Comparison of ENCODE assay signal across 9 cellular contexts in the genomic region with DNA sequence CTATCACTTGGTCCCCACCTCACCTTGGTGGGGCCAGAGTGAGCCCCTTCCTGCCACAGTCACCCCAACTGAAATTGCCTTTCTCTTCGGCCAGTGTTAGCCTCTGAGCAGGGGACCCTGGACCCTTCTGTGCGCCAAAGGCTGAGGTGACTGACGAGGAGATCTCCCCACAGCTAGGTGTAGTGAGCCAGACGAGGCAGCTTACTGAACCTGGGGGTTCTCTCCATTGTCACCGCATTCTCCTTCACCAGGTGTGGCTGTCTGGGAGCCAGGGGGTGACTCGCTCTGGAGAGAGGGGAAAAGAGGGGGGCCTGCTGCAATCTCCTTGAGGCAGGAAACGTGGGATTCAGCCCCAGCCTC. TPM values are rescaled to one million over a fixed set of nuclear protein-coding genes. Genes with fewer than 3 reads are reported as not detected.
DNase-seq lines count a peak whose midpoint lies in the region; ATAC-seq and TF ChIP-seq lines count a peak whose summit lies in the region.
"Had no signal": no experiment of that assay in that cellular context is flagged by ENCODE, and none has a peak within 500 bp of the region (broad histone marks: within the 10 kb centered on the region; RNA-seq: fewer than 3 reads in every experiment).

No MANE protein-coding gene starts in this region.

- no peaks in the 10 kb centered on the region for H3K9me3 Mint-ChIP-seq in memory B cell

- H3K4me3 ChIP-seq in cardiac muscle cell, result peak overlapping the region; percentile 77
- H3K4me3 ChIP-seq in mammary epithelial cell (replicated peaks in 1 of 3; ENCODE audit: insufficient read depth in 1 of 3, low read depth in 2 of 3, low read length in 3 of 3), result peak overlapping the region; percentile 86 to 100 (median 94)
- H3K4me3 ChIP-seq in vagina, result peak overlapping the region; percentile 83 to 98

- DNase-seq in cardiac muscle cell (ENCODE audit: low read depth in 1 of 2, low spot score in 1 of 2) (no peak), left cardiac atrium (no peak), mammary epithelial cell (no peak), memory B cell (ENCODE audit: low spot score in 2 of 2) (no peak), vagina (ENCODE audit: extremely low spot score in 2 of 2) (no peak)
- DNase-seq: stimulated activated CD4-positive, alpha-beta T cell treated with anti-CD3 and anti-CD28 coated beads, Interleukin-4, amount 100 ng/mL, for 1 hour had no signal

- intact Hi-C loops in left cardiac atrium (cut with DNase I) (no loop called here), mammary epithelial cell (cut with micrococcal nuclease) (loop anchor here (5.0 kb wide), 1 partner anchor 55 kb away; no protein-coding TSS in a partner anchor), vagina (cut with DNase I) (no loop called here)

- in situ Hi-C loops in mammary epithelial cell (cut with MboI; ENCODE audit: low sequenced_read_pairs in 2 of 2), result no loop called here

- peaks cover 2% of the 10 kb centered on the region for H3K36me3 Mint-ChIP-seq in memory B cell

- peaks cover 18% of the 10 kb centered on the region for H3K4me1 Mint-ChIP-seq in memory B cell

- H3K27me3 Mint-ChIP-seq in memory B cell, result peaks cover 4% of the 10 kb centered on the region

- TF ChIP-seq POLR2A in vagina (IDR thresholded peaks at IDR 0.05), result no peak

- H3K27ac Mint-ChIP-seq in memory B cell, result peak overlapping the region; percentile 99

- peak overlapping the region; percentile 90 for H3K9ac ChIP-seq in mammary epithelial cell (ENCODE audit: insufficient read depth, low read length)

- H3K27ac ChIP-seq in cardiac muscle cell (no peak overlapping the region), mammary epithelial cell (ENCODE audit: insufficient read depth, low read depth, low read length) (peak overlapping the region; percentile 93), vagina (peak overlapping the region; percentile 95)

- 31% methylated on average over 5 of the region's 7 CpGs for WGBS in mammary epithelial cell (ENCODE audit: low coverage, missing lambda C conversion rate)

- no peak for ATAC-seq in left cardiac atrium
- no peak for ATAC-seq in memory B cell (ENCODE audit: low read depth)
- ATAC-seq in GM19455 (IDR thresholded peaks at IDR 0.05; ENCODE audit: unreplicated experiment), result no peak
- ATAC-seq in GM19035 (IDR thresholded peaks at IDR 0.05; ENCODE audit: unreplicated experiment), result no peak
- ATAC-seq in GM21717 (IDR thresholded peaks at IDR 0.05; ENCODE audit: unreplicated experiment), result no peak

- TF ChIP-seq CTCF in cardiac muscle cell (IDR thresholded peaks at IDR 0.05; ENCODE audit: low read depth, low read length), result no peak
- no peak for TF ChIP-seq CTCF in mammary epithelial cell (conservative IDR thresholded peaks at IDR 0.05 in 1 of 2, IDR thresholded peaks at IDR 0.05 in 1 of 2; ENCODE audit: extremely low read depth in 1 of 2, insufficient read depth in 1 of 2, low read depth in 1 of 2, low read length in 2 of 2)
- TF ChIP-seq CTCF in vagina (IDR thresholded peaks at IDR 0.05), result no peak

- peak overlapping the region; percentile 100 for H3K4me3 Mint-ChIP-seq in memory B cell

- H3K27me3 ChIP-seq in cardiac muscle cell (no peaks in the 10 kb centered on the region), mammary epithelial cell (ENCODE audit: insufficient read depth, low read length) (no peaks in the 10 kb centered on the region), vagina (no peaks in the 10 kb centered on the region)

- dilution Hi-C loops in mammary epithelial cell (cut with HindIII; ENCODE audit: low sequenced_read_pairs), result no loop called here

- H3K36me3 ChIP-seq in cardiac muscle cell, result peaks cover 5% of the 10 kb centered on the region
- peaks cover 9% of the 10 kb centered on the region for H3K36me3 ChIP-seq in mammary epithelial cell (ENCODE audit: insufficient read depth, low read length)
- peaks cover 0 to 15% of the 10 kb centered on the region in 2 donors for H3K36me3 ChIP-seq in vagina

- peaks cover 11% of the 10 kb centered on the region for H3K4me1 ChIP-seq in cardiac muscle cell (ENCODE audit: low read depth)
- H3K4me1 ChIP-seq in mammary epithelial cell (ENCODE audit: insufficient read depth, low read length), result peaks cover 27% of the 10 kb centered on the region
- peaks cover 37% of the 10 kb centered on the region for H3K4me1 ChIP-seq in vagina

- H4K20me1 ChIP-seq in mammary epithelial cell (ENCODE audit: insufficient read depth, low read length), result peaks cover 3% of the 10 kb centered on the region

- H3K79me2 ChIP-seq in mammary epithelial cell (ENCODE audit: insufficient read depth, low read length), result peaks cover 47% of the 10 kb centered on the region

- H2AFZ ChIP-seq in mammary epithelial cell (ENCODE audit: low read depth, low read length), result no peak overlapping the region

- peak overlapping the region; percentile 82 for H3K4me2 ChIP-seq in mammary epithelial cell (ENCODE audit: insufficient read depth, low read depth, low read length)

- BruUV-seq in mammary epithelial cell (replicated peaks; lab: Mats Ljungman, UMichigan), result no TSS peak

- CTCF ChIA-PET in mammary epithelial cell (lab: Charles Lee; ENCODE audit: low non-redundant PET), result no interaction called here

- no peaks in the 10 kb centered on the region for H3K9me3 ChIP-seq in cardiac muscle cell (ENCODE audit: low read depth)
- no peaks in the 10 kb centered on the region for H3K9me3 ChIP-seq in mammary epithelial cell (replicated peaks; ENCODE audit: insufficient read depth, low read length)
- no peaks in the 10 kb centered on the region for H3K9me3 ChIP-seq in vagina

RNA-seq across cellular contexts. Expression of a gene that starts 1.3 kb away (rescaled TPM):
- 349 and 720 TPM in 2 replicates for total RNA-seq in cardiac muscle cell
- 569 and 666 TPM in 2 replicates for polyA plus RNA-seq in cardiac muscle cell
- 1,000 to 10,000 TPM; 1,064 to 1,153 TPM for total RNA-seq in left cardiac atrium
- total RNA-seq in mammary epithelial cell, result 1,000 to 10,000 TPM in 1 of 2 donors, 100 to 1,000 TPM in 1; 151 to 1,577 TPM
- 681 TPM for polyA plus RNA-seq in mammary epithelial cell
- 419 TPM for polyA minus RNA-seq in mammary epithelial cell
- 516 TPM for total RNA-seq in vagina

RNA-seq across cellular contexts. Expression of a gene that starts 1.4 kb away (rescaled TPM):
- 57.0 and 92.7 TPM in 2 replicates for total RNA-seq in cardiac muscle cell
- polyA plus RNA-seq in cardiac muscle cell, result 218 and 249 TPM in 2 replicates
- total RNA-seq in left cardiac atrium, result 10 to 100 TPM; 65.3 to 83.8 TPM
- total RNA-seq in mammary epithelial cell, result 10 to 100 TPM in 1 of 2 donors, 1 to 10 TPM in 1; 5.3 to 77.6 TPM
- 79.6 TPM for polyA plus RNA-seq in mammary epithelial cell
- polyA minus RNA-seq in mammary epithelial cell, result 99.2 TPM
- 24.6 TPM for total RNA-seq in vagina

RNA-seq across cellular contexts. Expression of a gene that starts 14.5 kb away (rescaled TPM):
- total RNA-seq in cardiac muscle cell, result 87.4 and 94.7 TPM in 2 replicates
- 99.3 and 109 TPM in 2 replicates for polyA plus RNA-seq in cardiac muscle cell
- 10 to 100 TPM; 33.6 to 40.8 TPM for total RNA-seq in left cardiac atrium
- 10 to 100 TPM in 1 of 2 donors, 1 to 10 TPM in 1; 8.0 to 31.0 TPM for total RNA-seq in mammary epithelial cell
- polyA plus RNA-seq in mammary epithelial cell, result 44.0 TPM
- 20.2 TPM for polyA minus RNA-seq in mammary epithelial cell
- 27.3 TPM for total RNA-seq in vagina

RNA-seq across cellular contexts. Expression of a gene that starts 20.4 kb away (rescaled TPM):
- total RNA-seq in cardiac muscle cell (0.56 and 4.0 TPM in 2 replicates), left cardiac atrium (10 to 100 TPM; 19.3 to 19.6 TPM), mammary epithelial cell (1 to 10 TPM in 1 of 2 donors, under 1 TPM in 1; 0.33 to 5.3 TPM), vagina (20.9 TPM)
- polyA plus RNA-seq in cardiac muscle cell (0.72 and 1.8 TPM in 2 replicates), mammary epithelial cell (1.9 TPM)
- polyA minus RNA-seq in mammary epithelial cell, result 3.5 TPM

RNA-seq across cellular contexts. Expression of a gene that starts 41.3 kb away (rescaled TPM):
- 2.5 and 3.2 TPM in 2 replicates for total RNA-seq in cardiac muscle cell
- polyA plus RNA-seq in cardiac muscle cell, result 3.0 and 6.0 TPM in 2 replicates
- 10 to 100 TPM; 16.3 to 81.6 TPM for total RNA-seq in left cardiac atrium
- 100 to 1,000 TPM in 1 of 2 donors, 10 to 100 TPM in 1; 75.8 to 294 TPM for total RNA-seq in mammary epithelial cell
- polyA plus RNA-seq in mammary epithelial cell, result 551 TPM
- 208 TPM for polyA minus RNA-seq in mammary epithelial cell
- 92.8 TPM for total RNA-seq in vagina
